In the genomic region with DNA sequence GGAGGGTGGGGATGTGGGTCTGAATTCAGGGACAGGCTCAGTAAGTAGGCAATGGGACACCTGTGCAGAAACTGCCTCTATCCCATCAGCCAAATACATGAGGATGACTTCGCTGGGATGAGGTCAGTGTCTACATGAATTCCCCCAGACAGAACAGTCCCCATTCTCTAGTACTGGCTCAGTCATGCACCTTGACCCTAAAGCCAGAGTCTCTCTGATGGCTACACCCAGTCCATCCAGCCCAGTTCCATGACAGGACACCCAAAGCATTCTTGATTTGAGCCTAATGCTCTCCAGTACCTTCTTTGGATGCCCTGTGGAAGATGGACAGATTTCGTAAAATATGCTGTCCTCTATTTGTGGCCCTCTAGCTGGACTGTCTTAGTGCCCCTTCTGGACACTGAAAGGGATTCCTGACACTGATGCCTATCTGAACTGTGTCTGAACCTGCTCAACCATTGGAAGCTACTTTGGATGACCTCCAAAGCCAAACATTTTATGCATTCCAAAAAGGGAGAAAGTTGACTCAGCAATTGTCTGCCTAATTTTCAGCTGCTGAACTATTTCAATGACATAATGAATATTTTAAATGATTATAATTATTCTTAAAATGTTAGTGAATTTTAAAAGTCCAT, we compare ENCODE assay signal across 10 cellular contexts. TPM values are rescaled to one million over a fixed set of nuclear protein-coding genes. Genes with fewer than 3 reads are reported as not detected.
DNase-seq lines count a peak whose midpoint lies in the region; ATAC-seq and TF ChIP-seq lines count a peak whose summit lies in the region.
"Had no signal": no experiment of that assay in that cellular context is flagged by ENCODE, and none has a peak within 500 bp of the region (broad histone marks: within the 10 kb centered on the region; RNA-seq: fewer than 3 reads in every experiment).

No MANE protein-coding gene starts in this region.

- H3K9ac ChIP-seq in adipocyte (ENCODE audit: low read length) (no peak overlapping the region), subcutaneous abdominal adipose tissue (ENCODE audit: low read length in 5 of 5) (no peak overlapping the region)

- no peak overlapping the region for H3K27ac Mint-ChIP-seq in immature natural killer cell
- H3K27ac Mint-ChIP-seq: T-helper 2 cell treated with Interferon-gamma antibody and Interleukin-4, amounts not matched to agents 5 μg/mL and 100 μg/mL, for 36 hours had no signal

- H3K4me1 ChIP-seq in adipocyte (ENCODE audit: control insufficient read depth, insufficient read depth, low read length) (peaks cover 17% of the 10 kb centered on the region), right cardiac atrium (ENCODE audit: control insufficient read depth, insufficient read depth, low read length) (no peaks in the 10 kb centered on the region), subcutaneous abdominal adipose tissue (ENCODE audit: control insufficient read depth in 5 of 5, insufficient read depth in 5 of 5, low read length in 5 of 5) (peaks cover 2 to 17% (median 9%) of the 10 kb centered on the region in 5 donors), hepatocyte (ENCODE audit: insufficient read depth) (peaks cover 4% of the 10 kb centered on the region)

- H2AFZ ChIP-seq in hepatocyte = no peak overlapping the region

- H3K9me3 ChIP-seq in adipocyte (ENCODE audit: control insufficient read depth, low read length) (no peaks in the 10 kb centered on the region), right cardiac atrium (ENCODE audit: control insufficient read depth, low read length) (no peaks in the 10 kb centered on the region), subcutaneous abdominal adipose tissue (ENCODE audit: control insufficient read depth in 5 of 5, low read length in 5 of 5) (no peaks in the 10 kb centered on the region), hepatocyte (ENCODE audit: low read depth) (no peaks in the 10 kb centered on the region)

- 92% methylated on average over 2 of the region's 2 CpGs for WGBS in right cardiac atrium
- WGBS in hepatocyte (ENCODE audit: low lambda C conversion rate, missing lambda C conversion rate) = 91% methylated on average over 2 of the region's 2 CpGs

- no peak overlapping the region for H3K4me3 ChIP-seq in adipocyte (ENCODE audit: low read length)
- no peak overlapping the region for H3K4me3 ChIP-seq in right cardiac atrium (ENCODE audit: low read length)
- H3K4me3 ChIP-seq in subcutaneous abdominal adipose tissue (ENCODE audit: low read depth in 1 of 5, low read length in 5 of 5) = peak overlapping the region in 1 of 5 donors; percentile 15
- no peak overlapping the region for H3K4me3 ChIP-seq in hepatocyte

- H3K36me3 ChIP-seq in adipocyte (ENCODE audit: control insufficient read depth, insufficient read depth, low read length, severe bottlenecking) (no peaks in the 10 kb centered on the region), subcutaneous abdominal adipose tissue (ENCODE audit: control insufficient read depth in 5 of 5, insufficient read depth in 5 of 5, low read length in 5 of 5) (peaks cover 0 to 16% (median under 1%) of the 10 kb centered on the region in 5 donors), hepatocyte (replicated peaks; ENCODE audit: insufficient read depth, low read depth) (no peaks in the 10 kb centered on the region)

- H3K4me3 Mint-ChIP-seq in immature natural killer cell = no peak overlapping the region
- H3K4me3 Mint-ChIP-seq: T-helper 2 cell treated with Interferon-gamma antibody and Interleukin-4, amounts not matched to agents 5 μg/mL and 100 μg/mL, for 36 hours had no signal

- H4K20me1 ChIP-seq in hepatocyte (ENCODE audit: insufficient read depth, poor library complexity, severe bottlenecking) = no peaks in the 10 kb centered on the region

- DNase-seq in NCI-H1105 treated with DMSO at 0.1 percent for 48 hours (lab: John Stamatoyannopoulos, UW) (peak; percentile 2), NCI-H1105 (lab: John Stamatoyannopoulos, UW) (no peak), adipocyte (ENCODE audit: low read depth) (peak; percentile 65), right cardiac atrium (no peak), immature natural killer cell (no peak), hepatocyte (ENCODE audit: low spot score) (no peak)
- DNase-seq: NCI-H748 treated with DMSO at 0.1 percent for 48 hours had no signal

- no peaks in the 10 kb centered on the region for H3K4me1 Mint-ChIP-seq in immature natural killer cell

- no peaks in the 10 kb centered on the region for H3K9me2 ChIP-seq in hepatocyte (replicated peaks; ENCODE audit: insufficient read depth)

- H3K27me3 ChIP-seq in adipocyte (replicated peaks; ENCODE audit: control insufficient read depth, insufficient read depth, low read length) (no peaks in the 10 kb centered on the region), right cardiac atrium (ENCODE audit: control insufficient read depth, insufficient read depth) (no peaks in the 10 kb centered on the region), subcutaneous abdominal adipose tissue (ENCODE audit: control insufficient read depth in 5 of 5, insufficient read depth in 4 of 5, low read length in 5 of 5) (no peaks in the 10 kb centered on the region), hepatocyte (no peaks in the 10 kb centered on the region)

- H3K27me3 Mint-ChIP-seq in immature natural killer cell (ENCODE audit: low read depth in 3 of 3) = peaks cover 0 to 2% (median 2%) of the 10 kb centered on the region in 3 donors

- H3K9me3 Mint-ChIP-seq in immature natural killer cell = peaks cover 0 to 2% (median 0%) of the 10 kb centered on the region in 6 donors
- H3K9me3 Mint-ChIP-seq: T-helper 2 cell treated with Interferon-gamma antibody and Interleukin-4, amounts not matched to agents 5 μg/mL and 100 μg/mL, for 36 hours had no signal

- no peak for TF ChIP-seq CTCF in hepatocyte (IDR thresholded peaks at IDR 0.05; ENCODE audit: poor library complexity)

- intact Hi-C loops in right cardiac atrium (cut with DNase I) = loop anchor here in 3 of 4 donors (5.0 to 10.0 kb wide), 3 partner anchors 203 to 323 kb away; no protein-coding TSS in a partner anchor

- no peak overlapping the region for H3K4me2 ChIP-seq in hepatocyte

- no peaks in the 10 kb centered on the region for H3K79me2 ChIP-seq in hepatocyte

- peaks cover 4 to 12% (median 5%) of the 10 kb centered on the region in 3 donors for H3K36me3 Mint-ChIP-seq in immature natural killer cell

- peak; percentile 45 to 62 for ATAC-seq in right cardiac atrium
- no peak for ATAC-seq in GM18873 (IDR thresholded peaks at IDR 0.05; ENCODE audit: low FRiP score, unreplicated experiment)

- H3K27ac ChIP-seq in right cardiac atrium (ENCODE audit: low read length) = no peak overlapping the region
- H3K27ac ChIP-seq in subcutaneous abdominal adipose tissue (ENCODE audit: low read depth, low read length) = peak overlapping the region; percentile 51
- no peak overlapping the region for H3K27ac ChIP-seq in hepatocyte

RNA-seq across cellular contexts. Expression of a gene that starts 14.6 kb away (rescaled TPM):
- total RNA-seq in right cardiac atrium (1 to 10 TPM; 2.2 to 3.8 (median 3.6) TPM), hepatocyte (1.1 and 1.8 TPM in 2 replicates)
- polyA plus RNA-seq in right cardiac atrium (2.2 TPM), immature natural killer cell (not detected), hepatocyte (1.2 and 1.3 TPM in 2 replicates)

RNA-seq across cellular contexts. Expression of a gene that starts 18.4 kb away (rescaled TPM):
- 10 to 100 TPM; 19.7 to 24.0 (median 22.9) TPM for total RNA-seq in right cardiac atrium
- 13.9 TPM for polyA plus RNA-seq in right cardiac atrium
- 10 to 100 TPM in 1 of 3 donors, 1 to 10 TPM in 2; 5.2 to 11.2 (median 6.9) TPM for polyA plus RNA-seq in immature natural killer cell
- 9.6 and 12.2 TPM in 2 replicates for total RNA-seq in hepatocyte
- polyA plus RNA-seq in hepatocyte = 3.7 and 6.8 TPM in 2 replicates

RNA-seq across cellular contexts. Expression of a gene that starts 53.6 kb away (rescaled TPM):
- total RNA-seq in right cardiac atrium = not detected
- not detected for polyA plus RNA-seq in right cardiac atrium
- 10 to 100 TPM in 1 of 3 donors, 1 to 10 TPM in 2; 2.6 to 14.1 (median 4.7) TPM for polyA plus RNA-seq in immature natural killer cell
- not detected in 2 replicates for total RNA-seq in hepatocyte
- 0.23 TPM in 1 of 2 replicates, not detected in the other for polyA plus RNA-seq in hepatocyte

Comparison
In these comparisons a context has a peak if more than half of its experiments do, and no peak if none do; other contexts are left out.
1. DNase-seq: peak in NCI-H1105 treated with DMSO at 0.1 percent for 48 hours (single experiment) and adipocyte (single experiment); none in NCI-H1105 (single experiment), right cardiac atrium (0 of 3), immature natural killer cell (0 of 3) and hepatocyte (single experiment).